7 cellular contexts compared by ENCODE assay signal in genomic region chr16:30660424-30661251, GRCh38. TPM values are rescaled to one million over a fixed set of nuclear protein-coding genes. Genes with fewer than 3 reads are reported as not detected.
A peak's percentile ranks its signal among the peaks of the same experiment; 100 is the strongest.
DNase-seq lines count a peak whose midpoint lies in the region; ATAC-seq and TF ChIP-seq lines count a peak whose summit lies in the region.

No MANE protein-coding gene starts in this region.

- peaks cover 12% of the 10 kb centered on the region; the same call in 1 of the 2 replicates for H3K4me1 ChIP-seq in IMR-90 (ENCODE audit: control insufficient read depth, insufficient read depth, low read length)
- H3K4me1 ChIP-seq in trophoblast cell (ENCODE audit: control insufficient read depth in 1 of 2, insufficient read depth in 2 of 2, low read length in 2 of 2): peaks cover 16 to 18% of the 10 kb centered on the region in 2 experiments
- H3K4me1 ChIP-seq in aorta (ENCODE audit: control insufficient read depth in 1 of 2, insufficient read depth in 2 of 2, low read length in 2 of 2): no peaks in the 10 kb centered on the region

- H3K27ac Mint-ChIP-seq in effector memory CD8-positive, alpha-beta T cell: peak overlapping the region; percentile 83 to 89

- intact Hi-C loops in IMR-90 (cut with micrococcal nuclease) (no loop called here), aorta (cut with DNase I) (no loop called here)

- ATAC-seq in IMR-90 (ENCODE audit: low read depth) (no peak), aorta (ENCODE audit: low FRiP score) (no peak), GM18858 (IDR thresholded peaks at IDR 0.05; ENCODE audit: unreplicated experiment) (no peak)
- ATAC-seq in effector memory CD8-positive, alpha-beta T cell (replicated peaks): peak; percentile 6

- peak overlapping the region; percentile 62 for H3K4me3 ChIP-seq in IMR-90 (ENCODE audit: insufficient read depth, low read depth, low read length)
- H3K4me3 ChIP-seq in trophoblast cell (ENCODE audit: low read depth, low read length): peak overlapping the region; percentile 95
- H3K4me3 ChIP-seq in aorta (ENCODE audit: low read length in 2 of 2): peak overlapping the region; percentile 94 to 97

- no peak for TF ChIP-seq POLR2A in IMR-90 (IDR thresholded peaks at IDR 0.05; ENCODE audit: low read depth, low read length)

- peak overlapping the region; percentile 75 to 80 for H3K4me3 Mint-ChIP-seq in effector memory CD8-positive, alpha-beta T cell

- H2AK5ac ChIP-seq in IMR-90 (ENCODE audit: low read depth, low read length) (peak overlapping the region; percentile 57), trophoblast cell (ENCODE audit: low read length) (no peak overlapping the region)

- H2BK5ac ChIP-seq in IMR-90 (ENCODE audit: low read depth, low read length, poor library complexity, severe bottlenecking) (peak overlapping the region; percentile 80), trophoblast cell (ENCODE audit: low read depth, low read length, poor library complexity) (no peak overlapping the region)

- no peaks in the 10 kb centered on the region for H3K9me3 Mint-ChIP-seq in effector memory CD8-positive, alpha-beta T cell

- H3K36me3 Mint-ChIP-seq in effector memory CD8-positive, alpha-beta T cell (ENCODE audit: insufficient read depth): peaks cover 85% of the 10 kb centered on the region

- no TSS peak for BruUV-seq in IMR-90 (replicated peaks; lab: Mats Ljungman, UMichigan)

- H3K79me1 ChIP-seq in IMR-90 (ENCODE audit: low read depth in 1 of 2, low read length in 2 of 2) (peaks cover 37 to 57% of the 10 kb centered on the region in 2 experiments), trophoblast cell (ENCODE audit: low read length) (peaks cover 22% of the 10 kb centered on the region)

- 46% methylated on average over 8 of the region's 21 CpGs; no CpG with 5 or more reads in 1 of the 2 experiments for WGBS in IMR-90 (ENCODE audit: extremely low coverage in 2 of 2, insufficient read length in 1 of 2), 2 experiments
- no CpG with 5 or more reads among the region's 21 CpGs for WGBS in trophoblast cell (ENCODE audit: extremely low coverage, insufficient coverage, insufficient read length)
- WGBS in aorta, 2 donors: 50 to 53% methylated on average over 21 of the region's 21 CpGs

- POLR2A ChIA-PET in IMR-90 (lab: Charles Lee; ENCODE audit: unreplicated experiment): no interaction called here

- CTCF ChIA-PET in IMR-90 (lab: Yijun Ruan, JAX): no interaction called here

- peaks cover 46 to 47% of the 10 kb centered on the region in 2 donors for H3K4me1 Mint-ChIP-seq in effector memory CD8-positive, alpha-beta T cell (ENCODE audit: low read depth in 2 of 2)

- no peak overlapping the region for H2BK15ac ChIP-seq in IMR-90 (ENCODE audit: low read depth, low read length)

- H2BK120ac ChIP-seq in IMR-90 (ENCODE audit: low read depth, low read length) (no peak overlapping the region), trophoblast cell (ENCODE audit: insufficient read depth, low read length, poor library complexity) (peak overlapping the region; percentile 69)

- no peak for TF ChIP-seq RAD21 in IMR-90 (IDR thresholded peaks at IDR 0.05; ENCODE audit: low read length)

- no peak overlapping the region for H4K12ac ChIP-seq in trophoblast cell (ENCODE audit: low read depth, low read length)

- H2AFZ ChIP-seq in IMR-90 (replicated peaks; ENCODE audit: low read length, poor library complexity): peak overlapping the region; percentile 99
- H2AFZ ChIP-seq in trophoblast cell (ENCODE audit: insufficient read depth, low read length, poor library complexity): no peak overlapping the region

- H3K27me3 ChIP-seq in IMR-90 (ENCODE audit: control insufficient read depth, insufficient read depth, low read length): no peaks in the 10 kb centered on the region
- no peaks in the 10 kb centered on the region for H3K27me3 ChIP-seq in trophoblast cell (ENCODE audit: insufficient read depth, low read length)
- H3K27me3 ChIP-seq in aorta (ENCODE audit: control insufficient read depth in 1 of 2, insufficient read depth in 2 of 2, low read length in 1 of 2): no peaks in the 10 kb centered on the region

- peak overlapping the region; percentile 57 for H4K5ac ChIP-seq in IMR-90 (ENCODE audit: low read depth, low read length)

- H3K4me2 ChIP-seq in IMR-90 (ENCODE audit: low read depth, low read length) (peak overlapping the region; percentile 83), trophoblast cell (ENCODE audit: low read length) (peak overlapping the region; percentile 92)

- H3K4ac ChIP-seq in IMR-90 (ENCODE audit: low read depth, low read length) (peak overlapping the region; percentile 81; the same call in 1 of the 2 replicates), trophoblast cell (ENCODE audit: low read depth, low read length) (peak overlapping the region; percentile 81)

- no peaks in the 10 kb centered on the region for H3K27me3 Mint-ChIP-seq in effector memory CD8-positive, alpha-beta T cell

- peak overlapping the region; percentile 77; the same call in 1 of the 2 replicates for H3K56ac ChIP-seq in IMR-90 (ENCODE audit: extremely low read depth, insufficient read depth, low read length)

- H4K91ac ChIP-seq in IMR-90 (ENCODE audit: insufficient read depth, low read depth, low read length): peak overlapping the region; percentile 37; the same call in 1 of the 2 replicates
- H4K91ac ChIP-seq in trophoblast cell (ENCODE audit: low read depth, low read length): peak overlapping the region; percentile 77

- peak; percentile 58 for DNase-seq in IMR-90
- DNase-seq in activated CD4-positive, alpha-beta T cell treated with anti-CD3 and anti-CD28 coated beads, Interleukin-2, amount 50 U/mL, for 4 hours: peak; percentile 78 to 80
- peak; percentile 64 to 71 (median 65) for DNase-seq in effector memory CD8-positive, alpha-beta T cell
- DNase-seq in trophoblast cell: peak in 1 of 2 donors; percentile 13
- no peak for DNase-seq in aorta
- DNase-seq in HCEC 1CT: no peak

- no peak overlapping the region for H3K18ac ChIP-seq in IMR-90 (ENCODE audit: low read depth, low read length)
- H3K18ac ChIP-seq in trophoblast cell (ENCODE audit: low read length): peak overlapping the region; percentile 37

- dilution Hi-C loops in IMR-90 (cut with HindIII; ENCODE audit: low sequenced_read_pairs, unreplicated experiment): no loop called here

- H3K9me3 ChIP-seq in IMR-90 (ENCODE audit: control insufficient read depth, insufficient read depth, low read length): no peaks in the 10 kb centered on the region
- peaks cover 3% of the 10 kb centered on the region for H3K9me3 ChIP-seq in trophoblast cell (ENCODE audit: insufficient read depth, low read depth, low read length)
- H3K9me3 ChIP-seq in aorta (ENCODE audit: control insufficient read depth, low read length): no peaks in the 10 kb centered on the region

- peaks cover 53% of the 10 kb centered on the region for H3K36me3 ChIP-seq in IMR-90 (ENCODE audit: control insufficient read depth, insufficient read depth, low read length)
- H3K36me3 ChIP-seq in trophoblast cell (ENCODE audit: control insufficient read depth in 1 of 2, insufficient read depth in 2 of 2, low read length in 2 of 2): peaks cover 49 to 55% of the 10 kb centered on the region in 2 experiments
- peaks cover 0 to 12% of the 10 kb centered on the region in 2 donors for H3K36me3 ChIP-seq in aorta (ENCODE audit: control insufficient read depth in 1 of 2, insufficient read depth in 2 of 2, low read length in 1 of 2)

- H4K8ac ChIP-seq in IMR-90 (ENCODE audit: low read depth in 2 of 2, low read length in 2 of 2) (peak overlapping the region; percentile 68 to 83; a peak in 2 of 4 replicates), trophoblast cell (ENCODE audit: low read depth, low read length) (no peak overlapping the region)

- H2BK12ac ChIP-seq in trophoblast cell (ENCODE audit: low read length): no peak overlapping the region

- H3K23ac ChIP-seq in IMR-90 (ENCODE audit: low read depth, low read length) (peak overlapping the region; percentile 65), trophoblast cell (ENCODE audit: low read length) (no peak overlapping the region)

- H4K20me1 ChIP-seq in IMR-90 (ENCODE audit: insufficient read depth, low read length): peaks cover 50% of the 10 kb centered on the region

- peaks cover 18% of the 10 kb centered on the region for H3K79me2 ChIP-seq in trophoblast cell (ENCODE audit: control insufficient read depth, insufficient read depth, low read length, poor library complexity)

- peak overlapping the region; percentile 93 for H3K27ac ChIP-seq in IMR-90 (ENCODE audit: insufficient read depth, low read length)
- no peak overlapping the region for H3K27ac ChIP-seq in trophoblast cell (ENCODE audit: low read depth, low read length)
- no peak overlapping the region for H3K27ac ChIP-seq in aorta (ENCODE audit: low read depth in 1 of 2, low read length in 2 of 2)

- H3K9ac ChIP-seq in IMR-90 (ENCODE audit: low read depth, low read length) (peak overlapping the region; percentile 92), trophoblast cell (ENCODE audit: low read length) (no peak overlapping the region)

- no peak overlapping the region for H2BK20ac ChIP-seq in IMR-90 (ENCODE audit: low read depth, low read length)

- H2AK9ac ChIP-seq in IMR-90 (replicated peaks; ENCODE audit: low read depth, low read length, poor library complexity): peak overlapping the region; percentile 91

- no peak for TF ChIP-seq CTCF in IMR-90 (conservative IDR thresholded peaks at IDR 0.05; ENCODE audit: low read depth, low read length)

- H3K14ac ChIP-seq in IMR-90 (replicated peaks; ENCODE audit: low read depth, low read length): peak overlapping the region; percentile 67; the same call in 1 of the 2 replicates
- peak overlapping the region; percentile 78 for H3K14ac ChIP-seq in trophoblast cell (ENCODE audit: low read length)

- in situ Hi-C loops in IMR-90 (cut with MboI; ENCODE audit: low sequenced_read_pairs): no loop called here

- peaks cover 5% of the 10 kb centered on the region; the same call in 1 of the 2 replicates for H3K9me1 ChIP-seq in IMR-90 (ENCODE audit: insufficient read depth, low read length)

RNA-seq across cellular contexts. Expression of gene FBRS, which starts 2.4 kb away (rescaled TPM):
- 2.0 and 2.8 TPM in 2 replicates for total RNA-seq in IMR-90 (2012; rRNA removed)
- polyA plus RNA-seq in IMR-90 (2012; rRNA removed): 20.5 and 22.4 TPM in 2 replicates
- 15.0 and 18.0 TPM in 2 replicates for polyA plus RNA-seq in IMR-90 (2012; cell fraction: cytosol; rRNA removed)
- 64.6 and 100 TPM in 2 replicates for polyA plus RNA-seq in IMR-90 (2012; cell fraction: nucleus; rRNA removed; ENCODE audit: low replicate concordance)
- polyA plus RNA-seq in trophoblast cell (2013): 128 and 134 TPM in 2 replicates
- total RNA-seq in aorta: 10 to 100 TPM; 52.7 to 56.0 TPM
- polyA plus RNA-seq in aorta: 10 to 100 TPM; 15.3 to 47.2 TPM

RNA-seq across cellular contexts. Expression of gene PRR14, which starts 9.9 kb away (rescaled TPM):
- total RNA-seq in IMR-90 (2012; rRNA removed) (1.4 and 2.2 TPM in 2 replicates), aorta (10 to 100 TPM; 50.5 to 53.4 TPM)
- polyA plus RNA-seq in IMR-90 (2012; rRNA removed) (11.8 and 11.9 TPM in 2 replicates), aorta (100 to 1,000 TPM in 1 of 2 donors, 10 to 100 TPM in 1; 28.2 to 217 TPM)
- polyA plus RNA-seq in IMR-90 (2012; cell fraction: cytosol; rRNA removed): 8.8 and 11.3 TPM in 2 replicates
- polyA plus RNA-seq in IMR-90 (2012; cell fraction: nucleus; rRNA removed; ENCODE audit: low replicate concordance): 43.3 and 60.6 TPM in 2 replicates
- polyA plus RNA-seq in trophoblast cell (2013): 32.0 and 33.1 TPM in 2 replicates

RNA-seq across cellular contexts. Expression of gene SRCAP, which starts 38.3 kb away (rescaled TPM):
- total RNA-seq in IMR-90 (2012; rRNA removed): 4.5 and 6.4 TPM in 2 replicates
- 8.2 and 8.9 TPM in 2 replicates for polyA plus RNA-seq in IMR-90 (2012; rRNA removed)
- polyA plus RNA-seq in IMR-90 (2012; cell fraction: cytosol; rRNA removed): 3.1 and 6.8 TPM in 2 replicates
- 15.4 and 26.0 TPM in 2 replicates for polyA plus RNA-seq in IMR-90 (2012; cell fraction: nucleus; rRNA removed; ENCODE audit: low replicate concordance)
- 38.1 and 40.5 TPM in 2 replicates for polyA plus RNA-seq in trophoblast cell (2013)
- total RNA-seq in aorta: 10 to 100 TPM; 55.0 to 66.2 TPM
- 10 to 100 TPM in 1 of 2 donors, 1 to 10 TPM in 1; 7.1 to 14.8 TPM for polyA plus RNA-seq in aorta

RNA-seq across cellular contexts. Expression of gene ZNF689, which starts 50.4 kb away (rescaled TPM):
- total RNA-seq in IMR-90 (2012; rRNA removed) (1.9 and 2.7 TPM in 2 replicates), aorta (1 to 10 TPM; 5.7 to 7.1 TPM)
- polyA plus RNA-seq in IMR-90 (2012; rRNA removed) (2.9 and 3.8 TPM in 2 replicates), aorta (1 to 10 TPM; 2.9 to 3.3 TPM)
- polyA plus RNA-seq in IMR-90 (2012; cell fraction: cytosol; rRNA removed): 2.1 and 3.8 TPM in 2 replicates
- 3.3 and 5.2 TPM in 2 replicates for polyA plus RNA-seq in IMR-90 (2012; cell fraction: nucleus; rRNA removed; ENCODE audit: low replicate concordance)
- 5.8 and 5.9 TPM in 2 replicates for polyA plus RNA-seq in trophoblast cell (2013)

Comparison
In these comparisons a context has a peak if more than half of its experiments do, and no peak if none do; other contexts are left out.
1. DNase-seq: peak in IMR-90 (single experiment), activated CD4-positive, alpha-beta T cell treated with anti-CD3 and anti-CD28 coated beads, Interleukin-2, amount 50 U/mL, for 4 hours (2 of 2) and effector memory CD8-positive, alpha-beta T cell (3 of 3); none in aorta (0 of 2) and HCEC 1CT (single experiment).
2. RNA of gene FBRS, which starts 2.4 kb away (total RNA-seq): 52.7 to 56.0 TPM in aorta; 2.0 to 2.8 TPM in IMR-90; every median in the first group is over 10 times any median in the second.
3. RNA of gene PRR14, which starts 9.9 kb away (total RNA-seq): 50.5 to 53.4 TPM in aorta; 1.4 to 2.2 TPM in IMR-90; every median in the first group is over 10 times any median in the second.
4. Peak in every context shown above with its lines, with median percentiles within 50 percentile points of each other: H3K4me3 ChIP-seq.